Comparison of ENCODE assay signal across 10 cellular contexts in the genomic region with DNA sequence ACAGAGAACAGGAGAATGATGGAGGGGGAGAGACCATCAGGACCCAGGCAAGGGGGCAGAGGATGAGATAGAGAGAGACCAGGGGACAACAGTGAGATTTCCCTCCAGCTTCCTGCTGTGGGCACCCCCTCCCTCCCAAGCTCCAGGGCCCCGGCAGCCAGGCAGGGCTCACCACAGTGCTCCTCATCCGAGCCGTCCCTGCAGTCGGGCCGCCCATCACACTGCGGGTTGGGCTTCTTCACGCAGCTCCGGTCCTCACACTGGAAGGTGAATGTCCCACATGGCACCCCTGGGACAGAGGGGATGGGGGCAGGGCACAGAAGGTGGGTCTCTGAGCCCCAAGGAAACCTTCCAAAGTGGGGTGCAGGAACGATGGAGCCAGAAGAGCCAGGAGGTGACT. TPM values are rescaled to one million over a fixed set of nuclear protein-coding genes. Genes with fewer than 3 reads are reported as not detected.
"Had no signal": no experiment of that assay in that cellular context is flagged by ENCODE, and none has a peak within 500 bp of the region (broad histone marks: within the 10 kb centered on the region; RNA-seq: fewer than 3 reads in every experiment).

No MANE protein-coding gene starts in this region.

- FAIRE-seq: HTR-8/SVneo, K562 had no signal

- H3K9me3 ChIP-seq: HAP-1 had no signal

- H3K27ac ChIP-seq: GM23248 had no signal

- ATAC-seq: HCT116, K562 had no signal

- H3K36me3 ChIP-seq: HAP-1 had no signal

- DNase-seq: GM23248, GOT3, H7, IMR-90 had no signal

- H3K4me3 ChIP-seq: GM23248, HAP-1, K562 had no signal

- H3K4me1 ChIP-seq: HAP-1 had no signal

RNA-seq across cellular contexts. Expression of a gene that starts 38.8 kb away (rescaled TPM):
- total RNA-seq: GM23248, H4, H7, HT-29, IMR-90, K562 had no signal
